In genomic region chr2:47112665-47113435, GRCh38 we compare ENCODE assay signal across 29 cellular contexts. TPM values are rescaled to one million over a fixed set of nuclear protein-coding genes. Genes with fewer than 3 reads are reported as not detected.
DNase-seq lines count a peak whose midpoint lies in the region; ATAC-seq, FAIRE-seq and TF ChIP-seq lines count a peak whose summit lies in the region.
"Had no signal": no experiment of that assay in that cellular context is flagged by ENCODE, and none has a peak within 500 bp of the region (broad histone marks: within the 10 kb centered on the region; RNA-seq: fewer than 3 reads in every experiment).

No MANE protein-coding gene starts in this region.

- H3K79me2 ChIP-seq in HepG2 (ENCODE audit: insufficient read depth, low read length): no peaks in the 10 kb centered on the region

- TF ChIP-seq RAD21 in HepG2 (CRISPR knock-in tag; IDR thresholded peaks at IDR 0.05) (no peak), IMR-90 (IDR thresholded peaks at IDR 0.05; ENCODE audit: low read length) (no peak)

- dilution Hi-C loops in IMR-90 (cut with HindIII; ENCODE audit: low sequenced_read_pairs, unreplicated experiment): no loop called here

- TF ChIP-seq EP300 in HepG2 (IDR thresholded peaks at IDR 0.05; ENCODE audit: low read depth in 2 of 2, low read length in 2 of 2): no peak
- no peak for TF ChIP-seq EP300 in HepG2 (CRISPR knock-in tag; IDR thresholded peaks at IDR 0.05; ENCODE audit: borderline replicate concordance)

- H2AK5ac ChIP-seq in IMR-90 (ENCODE audit: low read depth, low read length): no peak overlapping the region

- H3K27ac Mint-ChIP-seq in activated CD4-positive, alpha-beta memory T cell treated with anti-CD3 and anti-CD28 coated beads, Interleukin-2, amount 10 ng/mL, durations not matched to agents 7 days and 5 days: no peak overlapping the region
- H3K27ac Mint-ChIP-seq: CD14-positive monocyte; CD4-positive, alpha-beta memory T cell; CD4-positive, CD25-positive, alpha-beta regulatory T cell; CD8-positive, alpha-beta memory T cell had no signal

- H3K36me3 Mint-ChIP-seq in activated CD4-positive, alpha-beta memory T cell treated with anti-CD3 and anti-CD28 coated beads, Interleukin-2, amount 10 ng/mL, durations not matched to agents 7 days and 5 days (ENCODE audit: low read depth): no peaks in the 10 kb centered on the region
- H3K36me3 Mint-ChIP-seq: CD14-positive monocyte; CD4-positive, alpha-beta memory T cell; CD4-positive, CD25-positive, alpha-beta regulatory T cell; CD8-positive, alpha-beta memory T cell had no signal

- H2BK20ac ChIP-seq in IMR-90 (ENCODE audit: low read depth, low read length): no peak overlapping the region

- no peak for DNase-seq in HepG2 (ENCODE audit: low spot score)
- no peak for DNase-seq in right lobe of liver
- DNase-seq in ELR (ENCODE audit: low read depth): peak; percentile 18
- no peak for DNase-seq in IMR-90
- no peak for DNase-seq in DMS114 treated with DMSO at 0.1 percent for 48 hours (lab: John Stamatoyannopoulos, UW; ENCODE audit: unreplicated experiment)
- no peak for DNase-seq in activated CD4-positive, alpha-beta memory T cell treated with anti-CD3 and anti-CD28 coated beads, Interleukin-2, amount 10 ng/mL, durations not matched to agents 7 days and 5 days
- no peak for DNase-seq in left ventricle myocardium superior
- DNase-seq: ACHN; BE2C; C1 segment of cervical spinal cord; Caco-2; Calu3; CD4-positive, alpha-beta memory T cell; CD4-positive, CD25-positive, alpha-beta regulatory T cell; CD8-positive, alpha-beta memory T cell; DMS153; DMS53; DMS79; DND-41; GDM1 had no signal

- 0 out of 2 replicates have a peak, but pooled peaks cover 5% of the 10 kb centered on the region for H3K4me1 ChIP-seq in HepG2 (ENCODE audit: insufficient read depth, low read length)
- peaks cover 0 to 12% (median 3%) of the 10 kb centered on the region in 4 donors for H3K4me1 ChIP-seq in right lobe of liver
- H3K4me1 ChIP-seq in IMR-90 (ENCODE audit: control insufficient read depth, insufficient read depth, low read length): peaks cover 4% of the 10 kb centered on the region; the same call in 1 of the 2 replicates
- H3K4me1 ChIP-seq: BE2C, BLaER1 had no signal

- H4K91ac ChIP-seq in IMR-90 (ENCODE audit: insufficient read depth, low read depth, low read length): no peak overlapping the region

- no peaks in the 10 kb centered on the region for H4K20me1 ChIP-seq in HepG2 (ENCODE audit: insufficient read depth, low read length)
- no peaks in the 10 kb centered on the region for H4K20me1 ChIP-seq in IMR-90 (ENCODE audit: insufficient read depth, low read length)
- H4K20me1 ChIP-seq: BLaER1 had no signal

- no peak for TF ChIP-seq POLR2A in HepG2 (IDR thresholded peaks at IDR 0.05; ENCODE audit: insufficient read depth in 1 of 2, low read depth in 2 of 2, low read length in 2 of 2)
- TF ChIP-seq POLR2A in right lobe of liver (IDR thresholded peaks at IDR 0.05): no peak
- TF ChIP-seq POLR2A in IMR-90 (IDR thresholded peaks at IDR 0.05; ENCODE audit: low read depth, low read length): no peak

- FAIRE-seq in HepG2 (lab: Jason Lieb, UNC): no peak
- FAIRE-seq: D721Med, GM12878, GM12892, GM18507 had no signal

- H3K4me3 Mint-ChIP-seq in activated CD4-positive, alpha-beta memory T cell treated with anti-CD3 and anti-CD28 coated beads, Interleukin-2, amount 10 ng/mL, durations not matched to agents 7 days and 5 days: no peak overlapping the region
- H3K4me3 Mint-ChIP-seq: CD4-positive, alpha-beta memory T cell; CD4-positive, CD25-positive, alpha-beta regulatory T cell; CD8-positive, alpha-beta memory T cell had no signal

- H3K9ac ChIP-seq in HepG2 (ENCODE audit: insufficient read depth, low read depth, low read length): no peak overlapping the region
- no peak overlapping the region for H3K9ac ChIP-seq in IMR-90 (ENCODE audit: low read depth, low read length)
- H3K9ac ChIP-seq: BLaER1 had no signal

- H2BK120ac ChIP-seq in IMR-90 (ENCODE audit: low read depth, low read length): no peak overlapping the region

- H2BK5ac ChIP-seq in IMR-90 (ENCODE audit: low read depth, low read length, poor library complexity, severe bottlenecking): no peak overlapping the region

- no peak overlapping the region for H2AK9ac ChIP-seq in IMR-90 (replicated peaks; ENCODE audit: low read depth, low read length, poor library complexity)

- H2AFZ ChIP-seq in HepG2 (ENCODE audit: low read length) (no peak overlapping the region), IMR-90 (replicated peaks; ENCODE audit: low read length, poor library complexity) (no peak overlapping the region)

- no peak overlapping the region for H3K4ac ChIP-seq in IMR-90 (ENCODE audit: low read depth, low read length)

- H3K9me3 Mint-ChIP-seq in activated CD4-positive, alpha-beta memory T cell treated with anti-CD3 and anti-CD28 coated beads, Interleukin-2, amount 10 ng/mL, durations not matched to agents 7 days and 5 days: no peaks in the 10 kb centered on the region
- H3K9me3 Mint-ChIP-seq: CD14-positive monocyte; CD4-positive, alpha-beta memory T cell; CD4-positive, CD25-positive, alpha-beta regulatory T cell; CD8-positive, alpha-beta memory T cell had no signal

- peaks cover 5% of the 10 kb centered on the region for H3K27me3 Mint-ChIP-seq in activated CD4-positive, alpha-beta memory T cell treated with anti-CD3 and anti-CD28 coated beads, Interleukin-2, amount 10 ng/mL, durations not matched to agents 7 days and 5 days
- H3K27me3 Mint-ChIP-seq: CD4-positive, alpha-beta memory T cell had no signal

- H3K9me3 ChIP-seq in HepG2 (ENCODE audit: low read length) (no peaks in the 10 kb centered on the region), right lobe of liver (no peaks in the 10 kb centered on the region), IMR-90 (ENCODE audit: control insufficient read depth, insufficient read depth, low read length) (no peaks in the 10 kb centered on the region)
- H3K9me3 ChIP-seq: BE2C, BLaER1 had no signal

- TF ChIP-seq CTCF in HepG2 (CRISPR knock-in tag; IDR thresholded peaks at IDR 0.05) (no peak), right lobe of liver (IDR thresholded peaks at IDR 0.05) (no peak), IMR-90 (conservative IDR thresholded peaks at IDR 0.05; ENCODE audit: low read depth, low read length) (no peak)

- 0 out of 2 replicates have a peak, but pooled peaks cover 3% of the 10 kb centered on the region for H3K9me1 ChIP-seq in IMR-90 (ENCODE audit: insufficient read depth, low read length)

- in situ Hi-C loops in HepG2 (cut with HindIII; ENCODE audit: extremely low pct_ligation_motif_present, low pct_unique_long_range_greater_than_20kb): no loop called here
- in situ Hi-C loops in IMR-90 (cut with MboI; ENCODE audit: low sequenced_read_pairs): no loop called here

- H3K4me1 Mint-ChIP-seq in activated CD4-positive, alpha-beta memory T cell treated with anti-CD3 and anti-CD28 coated beads, Interleukin-2, amount 10 ng/mL, durations not matched to agents 7 days and 5 days: no peaks in the 10 kb centered on the region
- H3K4me1 Mint-ChIP-seq: CD4-positive, alpha-beta memory T cell; CD4-positive, CD25-positive, alpha-beta regulatory T cell; CD8-positive, alpha-beta memory T cell had no signal

- no peak overlapping the region for H2BK15ac ChIP-seq in IMR-90 (ENCODE audit: low read depth, low read length)

- H3K23ac ChIP-seq in IMR-90 (ENCODE audit: low read depth, low read length): no peak overlapping the region

- H3K36me3 ChIP-seq in HepG2 (replicated peaks in 1 of 2; ENCODE audit: control insufficient read depth in 1 of 2, insufficient read depth in 2 of 2, low read length in 2 of 2) (no peaks in the 10 kb centered on the region), right lobe of liver (no peaks in the 10 kb centered on the region), IMR-90 (ENCODE audit: control insufficient read depth, insufficient read depth, low read length) (no peaks in the 10 kb centered on the region)
- H3K36me3 ChIP-seq: BE2C, BLaER1 had no signal

- no peak overlapping the region for H4K8ac ChIP-seq in IMR-90 (ENCODE audit: low read depth in 2 of 2, low read length in 2 of 2)

- intact Hi-C loops in HepG2 (cut with micrococcal nuclease; ENCODE audit: unreplicated experiment): no loop called here
- intact Hi-C loops in right lobe of liver (cut with DNase I): no loop called here
- intact Hi-C loops in IMR-90 (cut with micrococcal nuclease): no loop called here
- intact Hi-C loops in left ventricle myocardium superior (cut with micrococcal nuclease): no loop called here

- H3K4me2 ChIP-seq in HepG2 (ENCODE audit: low read depth, low read length): no peak overlapping the region
- H3K4me2 ChIP-seq in IMR-90 (ENCODE audit: low read depth, low read length): no peak overlapping the region
- H3K4me2 ChIP-seq: BLaER1 had no signal

- H3K18ac ChIP-seq in IMR-90 (ENCODE audit: low read depth, low read length): no peak overlapping the region

- H3K27ac ChIP-seq in HepG2 (ENCODE audit: extremely low read length, insufficient read depth, low read length): no peak overlapping the region
- no peak overlapping the region for H3K27ac ChIP-seq in right lobe of liver
- H3K27ac ChIP-seq in IMR-90 (ENCODE audit: insufficient read depth, low read length): no peak overlapping the region
- H3K27ac ChIP-seq: 22Rv1, BLaER1 had no signal

- WGBS in HepG2 (ENCODE audit: low lambda C conversion rate): 84% methylated on average over 5 of the region's 5 CpGs
- WGBS in right lobe of liver (ENCODE audit: insufficient coverage, low coverage, low lambda C conversion rate, missing lambda C conversion rate): 90% methylated on average over 3 of the region's 5 CpGs
- no CpG with 5 or more reads among the region's 5 CpGs for WGBS in IMR-90 (ENCODE audit: extremely low coverage in 2 of 2, insufficient read length in 1 of 2), 2 experiments

- H3K14ac ChIP-seq in IMR-90 (replicated peaks; ENCODE audit: low read depth, low read length): no peak overlapping the region

- peaks cover 0 to 4% of the 10 kb centered on the region in 2 experiments; a peak in 1 of 4 replicates for H3K79me1 ChIP-seq in IMR-90 (ENCODE audit: low read depth in 1 of 2, low read length in 2 of 2)

- H4K5ac ChIP-seq in IMR-90 (ENCODE audit: low read depth, low read length): no peak overlapping the region

- CTCF ChIA-PET in HepG2 (lab: Yijun Ruan, JAX; ENCODE audit: low intra/inter-chr PET ratio, low total read pairs) (no interaction called here), IMR-90 (lab: Yijun Ruan, JAX) (no interaction called here)
- CTCF ChIA-PET in activated CD4-positive, alpha-beta memory T cell treated with anti-CD3 and anti-CD28 coated beads, Interleukin-2, amount 10 ng/mL, durations not matched to agents 7 days and 5 days (lab: Charles Lee): no interaction called here

- 0 out of 5 replicates have a peak, but pooled peaks cover 0 to 2% of the 10 kb centered on the region in 2 experiments for H3K27me3 ChIP-seq in HepG2 (ENCODE audit: control insufficient read depth in 1 of 2, insufficient read depth in 2 of 2, low read length in 2 of 2)
- no peaks in the 10 kb centered on the region for H3K27me3 ChIP-seq in right lobe of liver
- H3K27me3 ChIP-seq in IMR-90 (ENCODE audit: control insufficient read depth, insufficient read depth, low read length): no peaks in the 10 kb centered on the region
- H3K27me3 ChIP-seq: BE2C, BLaER1 had no signal

- H3K56ac ChIP-seq in IMR-90 (ENCODE audit: extremely low read depth, insufficient read depth, low read length): no peak overlapping the region

- BruUV-seq in HepG2 (replicated peaks; lab: Mats Ljungman, UMichigan) (no TSS peak), IMR-90 (replicated peaks; lab: Mats Ljungman, UMichigan) (no TSS peak)

- no peak overlapping the region for H3K4me3 ChIP-seq in HepG2 (replicated peaks in 1 of 3; ENCODE audit: insufficient read depth in 1 of 3, low read depth in 2 of 3, low read length in 3 of 3)
- H3K4me3 ChIP-seq in right lobe of liver: no peak overlapping the region
- no peak overlapping the region for H3K4me3 ChIP-seq in IMR-90 (ENCODE audit: insufficient read depth, low read depth, low read length)
- H3K4me3 ChIP-seq: BLaER1, GM12878 had no signal

- ATAC-seq in HepG2 (no peak), right lobe of liver (no peak), IMR-90 (ENCODE audit: low read depth) (no peak), left ventricle myocardium superior (no peak)
- ATAC-seq: GM12878 had no signal

- POLR2A ChIA-PET in HepG2 (lab: Yijun Ruan, JAX): interaction anchor here (1.1 to 1.6 kb wide), 2 partner anchors 12 to 27 kb away, joined by 3 read pairs; no protein-coding TSS in a partner anchor
- POLR2A ChIA-PET in IMR-90 (lab: Charles Lee; ENCODE audit: unreplicated experiment): no interaction called here
- POLR2A ChIA-PET in activated CD4-positive, alpha-beta memory T cell treated with anti-CD3 and anti-CD28 coated beads, Interleukin-2, amount 10 ng/mL, durations not matched to agents 7 days and 5 days (lab: Charles Lee): no interaction called here

RNA-seq across cellular contexts. Expression of gene STPG4, which starts 42.3 kb away (rescaled TPM):
- total RNA-seq in HepG2 (2016; rRNA removed; fragmentation: Illumina TruSeq; extraction: Trizol) (0.15 TPM in 2 replicates), right lobe of liver (not detected), IMR-90 (2012; rRNA removed) (0.18 and 0.28 TPM in 2 replicates), left ventricle myocardium superior (not detected)
- total RNA-seq in HepG2 (2016; cell fraction: cytosol; rRNA removed; fragmentation: Illumina TruSeq; extraction: Trizol; ENCODE audit: low read depth): 0.53 and 1.1 TPM in 2 replicates
- 0.28 TPM in 1 of 2 replicates, not detected in the other for total RNA-seq in HepG2 (2016; cell fraction: insoluble cytoplasmic fraction; rRNA removed; fragmentation: Illumina TruSeq; extraction: Trizol)
- total RNA-seq in HepG2 (2016; cell fraction: membrane; rRNA removed; fragmentation: Illumina TruSeq; extraction: Trizol): 0.34 and 0.71 TPM in 2 replicates
- 0.41 and 0.75 TPM in 2 replicates for total RNA-seq in HepG2 (2016; cell fraction: nucleus; rRNA removed; fragmentation: Illumina TruSeq; extraction: Trizol)
- polyA plus RNA-seq in HepG2 (2011; rRNA removed) (0.11 and 0.20 TPM in 2 replicates), IMR-90 (2012; rRNA removed) (0.06 and 0.12 TPM in 2 replicates)
- polyA plus RNA-seq in HepG2 (2011; cell fraction: cytosol; rRNA removed): not detected in 2 replicates
- polyA plus RNA-seq in HepG2 (2011; cell fraction: nucleus; rRNA removed): 0.19 and 0.80 TPM in 2 replicates
- polyA plus RNA-seq in HepG2 (2012): 0.17 and 0.27 TPM in 2 replicates
- polyA plus RNA-seq in HepG2 (2016; cell fraction: cytosol; fragmentation: Illumina TruSeq; extraction: Trizol; ENCODE audit: low read depth): not detected in 2 replicates
- polyA plus RNA-seq in HepG2 (2016; cell fraction: insoluble cytoplasmic fraction; fragmentation: Illumina TruSeq; extraction: Trizol; ENCODE audit: low read depth): not detected in 2 replicates
- polyA plus RNA-seq in HepG2 (2016; cell fraction: membrane; fragmentation: Illumina TruSeq; extraction: Trizol; ENCODE audit: low read depth): not detected in 2 replicates
- polyA plus RNA-seq in HepG2 (2016; cell fraction: nucleus; fragmentation: Illumina TruSeq; extraction: Trizol; ENCODE audit: insufficient read depth, low read depth): not detected in 2 replicates
- polyA minus RNA-seq in HepG2 (2011; rRNA and poly(A)+ RNA removed; ENCODE audit: low replicate concordance): 0.23 and 0.32 TPM in 2 replicates
- not detected in 2 replicates for polyA minus RNA-seq in HepG2 (2011; cell fraction: cytosol; rRNA and poly(A)+ RNA removed)
- 1.5 and 2.6 TPM in 2 replicates for polyA minus RNA-seq in HepG2 (2011; cell fraction: nucleus; rRNA and poly(A)+ RNA removed)
- polyA plus RNA-seq in IMR-90 (2012; cell fraction: cytosol; rRNA removed): not detected in 2 replicates
- polyA plus RNA-seq in IMR-90 (2012; cell fraction: nucleus; rRNA removed; ENCODE audit: low replicate concordance): 0.18 and 0.49 TPM in 2 replicates
- under 1 TPM in 1 of 2 experiments, not detected in 1; 0.13 TPM for total RNA-seq in activated CD4-positive, alpha-beta memory T cell treated with anti-CD3 and anti-CD28 coated beads, Interleukin-2, amount 10 ng/mL, durations not matched to agents 7 days and 5 days
- total RNA-seq: CD8-positive, alpha-beta memory T cell; Daoy; G401 had no signal
- polyA plus RNA-seq: CD4-positive, alpha-beta memory T cell; CD4-positive, CD25-positive, alpha-beta regulatory T cell; CD8-positive, alpha-beta memory T cell had no signal
